ENCODE assay signal across 10 cellular contexts in genomic region chr17:76564991-76565727, GRCh38. TPM values are rescaled to one million over a fixed set of nuclear protein-coding genes. Genes with fewer than 3 reads are reported as not detected.
DNase-seq lines count a peak whose midpoint lies in the region; ATAC-seq, FAIRE-seq and TF ChIP-seq lines count a peak whose summit lies in the region.
"Not testable (repeated sequence)": the region's sequence is repeated elsewhere in the genome, so short reads cannot be mapped to it uniquely, and the experiment has no call there.
"Had no signal": no experiment of that assay in that cellular context is flagged by ENCODE, and none has a peak within 500 bp of the region (broad histone marks: within the 10 kb centered on the region; RNA-seq: fewer than 3 reads in every experiment).

No MANE protein-coding gene starts in this region.

- H3K9ac ChIP-seq in HepG2 (ENCODE audit: insufficient read depth, low read depth, low read length), result not testable (repeated sequence)

- peak overlapping the region; percentile 11 for H3K27ac Mint-ChIP-seq in activated naive CD4-positive, alpha-beta T cell treated with anti-CD3 and anti-CD28 coated beads for 36 hours
- H3K27ac Mint-ChIP-seq in endothelial cell (ENCODE audit: unreplicated experiment), result not testable (repeated sequence)

- not testable (repeated sequence) for BruUV-seq in HepG2 (replicated peaks; lab: Mats Ljungman, UMichigan)

- ATAC-seq in HepG2, result not testable (repeated sequence)

- FAIRE-seq in HepG2 (lab: Jason Lieb, UNC), result not testable (repeated sequence)

- not testable (repeated sequence) for H3K27me3 Mint-ChIP-seq in activated naive CD4-positive, alpha-beta T cell treated with anti-CD3 and anti-CD28 coated beads for 36 hours (ENCODE audit: low read depth); endothelial cell (ENCODE audit: unreplicated experiment)

- 88% methylated on average over 7 of the region's 8 CpGs for WGBS in HepG2 (ENCODE audit: low lambda C conversion rate)

- peaks cover 46% of the 10 kb centered on the region for H3K36me3 Mint-ChIP-seq in activated naive CD4-positive, alpha-beta T cell treated with anti-CD3 and anti-CD28 coated beads for 36 hours (ENCODE audit: low read depth)
- peaks cover 13% of the 10 kb centered on the region for H3K36me3 Mint-ChIP-seq in endothelial cell (ENCODE audit: low read depth, unreplicated experiment)

- POLR2A ChIA-PET in HepG2 (lab: Yijun Ruan, JAX), result interaction anchor here (2.5 to 6.8 kb wide), 4 partner anchors 7 to 106 kb away, joined by 10 to 129 read pairs (median 14); no protein-coding TSS in a partner anchor

- H2AFZ ChIP-seq in ACC112 (ENCODE audit: low read length, unreplicated experiment); HepG2 (ENCODE audit: low read length): not testable (repeated sequence)

- H3K4me3 Mint-ChIP-seq in activated naive CD4-positive, alpha-beta T cell treated with anti-CD3 and anti-CD28 coated beads for 36 hours, result not testable (repeated sequence)
- peak overlapping the region; percentile 50 for H3K4me3 Mint-ChIP-seq in endothelial cell (ENCODE audit: unreplicated experiment)

- not testable (repeated sequence) for H3K4me2 ChIP-seq in HepG2 (ENCODE audit: low read depth, low read length)

- intact Hi-C loops in activated naive CD4-positive, alpha-beta T cell treated with anti-CD3 and anti-CD28 coated beads for 36 hours (cut with micrococcal nuclease); HepG2 (cut with micrococcal nuclease; ENCODE audit: unreplicated experiment): not testable (repeated sequence)

- peak; percentile 42 for DNase-seq in HCEC 1CT
- DNase-seq in NCI-H524 treated with DMSO at 0.1 percent for 48 hours (lab: John Stamatoyannopoulos, UW), result peak; percentile 100
- peak; percentile 81 for DNase-seq in T1000 (lab: John Stamatoyannopoulos, UW)
- peak; percentile 43 for DNase-seq in activated naive CD4-positive, alpha-beta T cell treated with anti-CD3 and anti-CD28 coated beads for 36 hours
- DNase-seq in endothelial cell (ENCODE audit: low spot score); HepG2 (ENCODE audit: low spot score): not testable (repeated sequence)
- DNase-seq in stimulated activated CD4-positive, alpha-beta T cell treated with anti-CD3 and anti-CD28 coated beads, Interleukin-4, amount 100 ng/mL, for 1 hour, result peak; percentile 50

- peak in 1 of 2 experiments; percentile 38; a peak in 2 of 4 replicates for TF ChIP-seq POLR2A in HepG2 (IDR thresholded peaks at IDR 0.05; ENCODE audit: insufficient read depth in 1 of 2, low read depth in 2 of 2, low read length in 2 of 2)

- peaks cover 49% of the 10 kb centered on the region for H4K20me1 ChIP-seq in HepG2 (ENCODE audit: insufficient read depth, low read length)

- H3K4me3 ChIP-seq in ACC112 (ENCODE audit: low read depth, low read length); HepG2 (replicated peaks in 1 of 3; ENCODE audit: insufficient read depth in 1 of 3, low read depth in 2 of 3, low read length in 3 of 3): not testable (repeated sequence)

- peaks cover 47% of the 10 kb centered on the region for H3K4me1 Mint-ChIP-seq in activated naive CD4-positive, alpha-beta T cell treated with anti-CD3 and anti-CD28 coated beads for 36 hours (ENCODE audit: low read depth)
- H3K4me1 Mint-ChIP-seq in endothelial cell (ENCODE audit: unreplicated experiment), result peaks cover 14% of the 10 kb centered on the region

- H3K27ac ChIP-seq in ACC112 (ENCODE audit: low read depth, low read length), result peak overlapping the region; percentile 11; the same call in 1 of the 2 replicates
- H3K27ac ChIP-seq in HepG2 (ENCODE audit: extremely low read length, insufficient read depth, low read length), result not testable (repeated sequence)

- H3K9me3 Mint-ChIP-seq in activated naive CD4-positive, alpha-beta T cell treated with anti-CD3 and anti-CD28 coated beads for 36 hours; endothelial cell (ENCODE audit: unreplicated experiment): not testable (repeated sequence)

- H3K9me3 ChIP-seq in HepG2 (ENCODE audit: low read length), result not testable (repeated sequence)

- not testable (repeated sequence) for TF ChIP-seq RAD21 in HepG2 (CRISPR knock-in tag; IDR thresholded peaks at IDR 0.05)

- H3K36me3 ChIP-seq in ACC112 (ENCODE audit: insufficient read depth, low read length) (peaks cover 17% of the 10 kb centered on the region; the same call in 1 of the 2 replicates), HepG2 (replicated peaks in 1 of 2; ENCODE audit: control insufficient read depth in 1 of 2, insufficient read depth in 2 of 2, low read length in 2 of 2) (peaks cover 10 to 47% of the 10 kb centered on the region in 2 experiments)

- CTCF ChIA-PET in activated naive CD4-positive, alpha-beta T cell treated with anti-CD3 and anti-CD28 coated beads for 36 hours (lab: Charles Lee); HepG2 (lab: Yijun Ruan, JAX; ENCODE audit: low intra/inter-chr PET ratio, low total read pairs): not testable (repeated sequence)

- in situ Hi-C loops in HepG2 (cut with HindIII; ENCODE audit: extremely low pct_ligation_motif_present, low pct_unique_long_range_greater_than_20kb), result loop anchor here (10.0 kb wide), 1 partner anchor 60 kb away; no protein-coding TSS in a partner anchor

- H3K27me3 ChIP-seq in ACC112 (ENCODE audit: insufficient read depth, low read length); HepG2 (ENCODE audit: control insufficient read depth in 1 of 2, insufficient read depth in 2 of 2, low read length in 2 of 2): not testable (repeated sequence)

- not testable (repeated sequence) for TF ChIP-seq EP300 in HepG2 (IDR thresholded peaks at IDR 0.05; ENCODE audit: low read depth in 2 of 2, low read length in 2 of 2); HepG2 (CRISPR knock-in tag; IDR thresholded peaks at IDR 0.05; ENCODE audit: borderline replicate concordance)

- H3K79me2 ChIP-seq in ACC112 (ENCODE audit: control insufficient read depth, insufficient read depth, low read length, unreplicated experiment), result peaks cover 24% of the 10 kb centered on the region
- peaks cover 25% of the 10 kb centered on the region for H3K79me2 ChIP-seq in HepG2 (ENCODE audit: insufficient read depth, low read length)

- not testable (repeated sequence) for TF ChIP-seq CTCF in endothelial cell (IDR thresholded peaks at IDR 0.05; ENCODE audit: unreplicated experiment); HepG2 (CRISPR knock-in tag; IDR thresholded peaks at IDR 0.05)

- H3K4me1 ChIP-seq in ACC112 (ENCODE audit: control insufficient read depth, insufficient read depth, low read length, unreplicated experiment) (peaks cover 39% of the 10 kb centered on the region), HepG2 (ENCODE audit: insufficient read depth, low read length) (peaks cover 71% of the 10 kb centered on the region)

RNA-seq across cellular contexts. Expression of gene ST6GALNAC2, which starts 20.5 kb away (rescaled TPM):
- not detected for total RNA-seq in activated naive CD4-positive, alpha-beta T cell treated with anti-CD3 and anti-CD28 coated beads for 36 hours
- 2.2 TPM for total RNA-seq in endothelial cell (ENCODE audit: unreplicated experiment)
- total RNA-seq in HepG2 (2016; rRNA removed; fragmentation: Illumina TruSeq; extraction: Trizol), result 0.49 and 0.84 TPM in 2 replicates
- 0.35 and 0.51 TPM in 2 replicates for total RNA-seq in HepG2 (2016; cell fraction: cytosol; rRNA removed; fragmentation: Illumina TruSeq; extraction: Trizol; ENCODE audit: low read depth)
- total RNA-seq in HepG2 (2016; cell fraction: insoluble cytoplasmic fraction; rRNA removed; fragmentation: Illumina TruSeq; extraction: Trizol), result 0.13 and 0.39 TPM in 2 replicates
- total RNA-seq in HepG2 (2016; cell fraction: membrane; rRNA removed; fragmentation: Illumina TruSeq; extraction: Trizol), result 0.77 and 0.79 TPM in 2 replicates
- 0.68 and 0.97 TPM in 2 replicates for total RNA-seq in HepG2 (2016; cell fraction: nucleus; rRNA removed; fragmentation: Illumina TruSeq; extraction: Trizol)
- 0.12 and 0.30 TPM in 2 replicates for polyA plus RNA-seq in HepG2 (2011; rRNA removed)
- 0.24 and 0.50 TPM in 2 replicates for polyA plus RNA-seq in HepG2 (2011; cell fraction: cytosol; rRNA removed)
- polyA plus RNA-seq in HepG2 (2011; cell fraction: nucleus; rRNA removed), result 0.43 TPM in 2 replicates
- 0.16 TPM in 1 of 2 replicates, not detected in the other for polyA plus RNA-seq in HepG2 (2012)
- polyA plus RNA-seq in HepG2 (2016; cell fraction: cytosol; fragmentation: Illumina TruSeq; extraction: Trizol; ENCODE audit: low read depth), result 0.34 and 0.45 TPM in 2 replicates
- polyA plus RNA-seq in HepG2 (2016; cell fraction: insoluble cytoplasmic fraction; fragmentation: Illumina TruSeq; extraction: Trizol; ENCODE audit: low read depth), result 0.56 and 0.64 TPM in 2 replicates
- polyA plus RNA-seq in HepG2 (2016; cell fraction: membrane; fragmentation: Illumina TruSeq; extraction: Trizol; ENCODE audit: low read depth), result 0.62 and 0.69 TPM in 2 replicates
- 1.0 and 1.6 TPM in 2 replicates for polyA plus RNA-seq in HepG2 (2016; cell fraction: nucleus; fragmentation: Illumina TruSeq; extraction: Trizol; ENCODE audit: insufficient read depth, low read depth)
- 0.34 and 1.1 TPM in 2 replicates for polyA minus RNA-seq in HepG2 (2011; rRNA and poly(A)+ RNA removed; ENCODE audit: low replicate concordance)
- not detected in 2 replicates for polyA minus RNA-seq in HepG2 (2011; cell fraction: cytosol; rRNA and poly(A)+ RNA removed)
- polyA minus RNA-seq in HepG2 (2011; cell fraction: nucleus; rRNA and poly(A)+ RNA removed), result not detected in 2 replicates

RNA-seq across cellular contexts. Expression of gene PRCD, which starts 25.3 kb away (rescaled TPM):
- not detected for total RNA-seq in activated naive CD4-positive, alpha-beta T cell treated with anti-CD3 and anti-CD28 coated beads for 36 hours
- 0.54 TPM for total RNA-seq in endothelial cell (ENCODE audit: unreplicated experiment)
- total RNA-seq in HepG2 (2016; rRNA removed; fragmentation: Illumina TruSeq; extraction: Trizol), result 0.52 TPM in 1 of 2 replicates, not detected in the other
- total RNA-seq in HepG2 (2016; cell fraction: cytosol; rRNA removed; fragmentation: Illumina TruSeq; extraction: Trizol; ENCODE audit: low read depth), result not detected in 2 replicates
- total RNA-seq in HepG2 (2016; cell fraction: insoluble cytoplasmic fraction; rRNA removed; fragmentation: Illumina TruSeq; extraction: Trizol), result 0.36 and 0.48 TPM in 2 replicates
- total RNA-seq in HepG2 (2016; cell fraction: membrane; rRNA removed; fragmentation: Illumina TruSeq; extraction: Trizol), result not detected in 2 replicates
- total RNA-seq in HepG2 (2016; cell fraction: nucleus; rRNA removed; fragmentation: Illumina TruSeq; extraction: Trizol), result not detected in 2 replicates
- 0.35 and 0.51 TPM in 2 replicates for polyA plus RNA-seq in HepG2 (2011; rRNA removed)
- not detected in 2 replicates for polyA plus RNA-seq in HepG2 (2011; cell fraction: cytosol; rRNA removed)
- polyA plus RNA-seq in HepG2 (2011; cell fraction: nucleus; rRNA removed), result 0.06 TPM in 1 of 2 replicates, not detected in the other
- 0.61 and 0.71 TPM in 2 replicates for polyA plus RNA-seq in HepG2 (2012)
- 0.25 TPM in 1 of 2 replicates, not detected in the other for polyA plus RNA-seq in HepG2 (2016; cell fraction: cytosol; fragmentation: Illumina TruSeq; extraction: Trizol; ENCODE audit: low read depth)
- polyA plus RNA-seq in HepG2 (2016; cell fraction: insoluble cytoplasmic fraction; fragmentation: Illumina TruSeq; extraction: Trizol; ENCODE audit: low read depth), result not detected in 2 replicates
- polyA plus RNA-seq in HepG2 (2016; cell fraction: membrane; fragmentation: Illumina TruSeq; extraction: Trizol; ENCODE audit: low read depth), result not detected in 2 replicates
- polyA plus RNA-seq in HepG2 (2016; cell fraction: nucleus; fragmentation: Illumina TruSeq; extraction: Trizol; ENCODE audit: insufficient read depth, low read depth), result not detected in 2 replicates
- polyA minus RNA-seq in HepG2 (2011; rRNA and poly(A)+ RNA removed; ENCODE audit: low replicate concordance), result 0.70 TPM in 1 of 2 replicates, not detected in the other
- not detected in 2 replicates for polyA minus RNA-seq in HepG2 (2011; cell fraction: cytosol; rRNA and poly(A)+ RNA removed)
- not detected in 2 replicates for polyA minus RNA-seq in HepG2 (2011; cell fraction: nucleus; rRNA and poly(A)+ RNA removed)
- polyA plus RNA-seq: A549, CD14-positive monocyte had no signal

RNA-seq across cellular contexts. Expression of gene CYGB, which starts 27.6 kb away (rescaled TPM):
- total RNA-seq in activated naive CD4-positive, alpha-beta T cell treated with anti-CD3 and anti-CD28 coated beads for 36 hours, result not detected
- total RNA-seq in endothelial cell (ENCODE audit: unreplicated experiment), result 0.51 TPM
- total RNA-seq in HepG2 (2016; rRNA removed; fragmentation: Illumina TruSeq; extraction: Trizol), result 27.1 and 28.9 TPM in 2 replicates
- 5.2 and 8.2 TPM in 2 replicates for total RNA-seq in HepG2 (2016; cell fraction: cytosol; rRNA removed; fragmentation: Illumina TruSeq; extraction: Trizol; ENCODE audit: low read depth)
- 25.6 and 28.4 TPM in 2 replicates for total RNA-seq in HepG2 (2016; cell fraction: insoluble cytoplasmic fraction; rRNA removed; fragmentation: Illumina TruSeq; extraction: Trizol)
- 16.6 and 21.7 TPM in 2 replicates for total RNA-seq in HepG2 (2016; cell fraction: membrane; rRNA removed; fragmentation: Illumina TruSeq; extraction: Trizol)
- 14.7 and 17.2 TPM in 2 replicates for total RNA-seq in HepG2 (2016; cell fraction: nucleus; rRNA removed; fragmentation: Illumina TruSeq; extraction: Trizol)
- polyA plus RNA-seq in HepG2 (2011; rRNA removed), result 18.9 and 23.3 TPM in 2 replicates
- polyA plus RNA-seq in HepG2 (2011; cell fraction: cytosol; rRNA removed), result 19.3 and 25.5 TPM in 2 replicates
- 17.6 and 23.0 TPM in 2 replicates for polyA plus RNA-seq in HepG2 (2011; cell fraction: nucleus; rRNA removed)
- 20.2 and 20.5 TPM in 2 replicates for polyA plus RNA-seq in HepG2 (2012)
- polyA plus RNA-seq in HepG2 (2016; cell fraction: cytosol; fragmentation: Illumina TruSeq; extraction: Trizol; ENCODE audit: low read depth), result 6.2 and 7.9 TPM in 2 replicates
- polyA plus RNA-seq in HepG2 (2016; cell fraction: insoluble cytoplasmic fraction; fragmentation: Illumina TruSeq; extraction: Trizol; ENCODE audit: low read depth), result 28.7 and 30.6 TPM in 2 replicates
- polyA plus RNA-seq in HepG2 (2016; cell fraction: membrane; fragmentation: Illumina TruSeq; extraction: Trizol; ENCODE audit: low read depth), result 21.0 and 21.3 TPM in 2 replicates
- polyA plus RNA-seq in HepG2 (2016; cell fraction: nucleus; fragmentation: Illumina TruSeq; extraction: Trizol; ENCODE audit: insufficient read depth, low read depth), result 24.9 and 26.1 TPM in 2 replicates
- 0.26 and 16.8 TPM in 2 replicates for polyA minus RNA-seq in HepG2 (2011; rRNA and poly(A)+ RNA removed; ENCODE audit: low replicate concordance)
- 9.7 and 11.8 TPM in 2 replicates for polyA minus RNA-seq in HepG2 (2011; cell fraction: cytosol; rRNA and poly(A)+ RNA removed)
- 12.9 and 17.7 TPM in 2 replicates for polyA minus RNA-seq in HepG2 (2011; cell fraction: nucleus; rRNA and poly(A)+ RNA removed)
- polyA plus RNA-seq: CD14-positive monocyte had no signal
